30 cellular contexts compared by ENCODE assay signal in genomic region chr5:170625221-170626165, GRCh38.
DNase-seq lines count a peak whose midpoint lies in the region; ATAC-seq, FAIRE-seq and TF ChIP-seq lines count a peak whose summit lies in the region.
"Had no signal": no experiment of that assay in that cellular context is flagged by ENCODE, and none has a peak within 500 bp of the region (broad histone marks: within the 10 kb centered on the region; RNA-seq: fewer than 3 reads in every experiment).

No MANE protein-coding gene starts in this region.

- no peak for FAIRE-seq in urothelium cell line (lab: Jason Lieb, UNC)
- FAIRE-seq: colon, K562 had no signal

- TF ChIP-seq EP300 in sigmoid colon (IDR thresholded peaks at IDR 0.05), result no peak

- no peaks in the 10 kb centered on the region for H3K27me3 ChIP-seq in sigmoid colon
- H3K27me3 ChIP-seq: brain microvascular endothelial cell, transverse colon had no signal

- DNase-seq in NCI-H146 (lab: John Stamatoyannopoulos, UW) (peak; percentile 10), NCI-H146 treated with DMSO at 0.1 percent for 48 hours (lab: John Stamatoyannopoulos, UW; ENCODE audit: unreplicated experiment) (no peak), NCI-H2107 treated with DMSO at 0.1 percent for 48 hours (lab: John Stamatoyannopoulos, UW; ENCODE audit: unreplicated experiment) (peak; percentile 42), chondrocyte (ENCODE audit: low spot score) (peak; percentile 65), sigmoid colon (peak; percentile 34), urothelium cell line (ENCODE audit: low spot score) (no peak), T-helper 17 cell (no peak), cerebellar nuclear complex (lab: John Stamatoyannopoulos, UW) (no peak)
- DNase-seq: 8988T; activated CD4-positive, alpha-beta T cell treated with anti-CD3 and anti-CD28 coated beads for 36 hours; activated CD8-positive, alpha-beta T cell treated with anti-CD3 and anti-CD28 coated beads, Interleukin-2, amount 10 ng/mL, durations not matched to agents 7 days and 5 days; activated naive CD4-positive, alpha-beta T cell treated with anti-CD3 and anti-CD28 coated beads, Interleukin-2, amount 50 U/mL, for 16 hours; amniotic stem cell; brain microvascular endothelial cell; effector CD4-positive, alpha-beta T cell; GDM1; hippocampal formation; lower lobe of right lung; naive thymus-derived CD8-positive, alpha-beta T cell; NCI-H1092 treated with DMSO at 0.1 percent for 48 hours; NCI-H2029; NCI-H510A treated with DMSO at 0.1 percent for 48 hours; OCI-M1; stimulated activated CD4-positive, alpha-beta T cell treated with anti-CD3 and anti-CD28 coated beads, Interleukin-15, amount 100 ng/mL, for 24 hours; stimulated activated CD4-positive, alpha-beta T cell treated with anti-CD3 and anti-CD28 coated beads, Interleukin-4, amount 100 ng/mL, for 4 hours; transverse colon had no signal

- no peak overlapping the region for H3K4me3 ChIP-seq in sigmoid colon
- H3K4me3 ChIP-seq: K562, lower lobe of right lung, transverse colon had no signal

- H3K4me3 Mint-ChIP-seq in chondrocyte (ENCODE audit: unreplicated experiment) (no peak overlapping the region), T-helper 17 cell (no peak overlapping the region)
- H3K4me3 Mint-ChIP-seq: activated CD4-positive, alpha-beta T cell treated with anti-CD3 and anti-CD28 coated beads for 36 hours; activated CD8-positive, alpha-beta T cell treated with anti-CD3 and anti-CD28 coated beads, Interleukin-2, amount 10 ng/mL, durations not matched to agents 7 days and 5 days; naive thymus-derived CD8-positive, alpha-beta T cell had no signal

- no peak for ATAC-seq in T-helper 17 cell
- ATAC-seq: activated CD4-positive, alpha-beta T cell treated with anti-CD3 and anti-CD28 coated beads for 36 hours; activated CD8-positive, alpha-beta T cell treated with anti-CD3 and anti-CD28 coated beads, Interleukin-2, amount 10 ng/mL, durations not matched to agents 7 days and 5 days; K562; lower lobe of right lung; naive thymus-derived CD8-positive, alpha-beta T cell had no signal

- WGBS in sigmoid colon, 2 donors, result 73 to 80% methylated on average over 18 of the region's 18 CpGs

- H3K36me3 Mint-ChIP-seq in chondrocyte (ENCODE audit: low read depth), result no peaks in the 10 kb centered on the region
- no peaks in the 10 kb centered on the region for H3K36me3 Mint-ChIP-seq in T-helper 17 cell (ENCODE audit: low read depth)
- H3K36me3 Mint-ChIP-seq: naive thymus-derived CD8-positive, alpha-beta T cell had no signal

- H3K9me3 ChIP-seq in sigmoid colon (no peaks in the 10 kb centered on the region), T-helper 17 cell (ENCODE audit: control insufficient read depth, low read length, poor library complexity, severe bottlenecking) (no peaks in the 10 kb centered on the region)
- H3K9me3 ChIP-seq: lower lobe of right lung, transverse colon had no signal

- no peaks in the 10 kb centered on the region for H3K4me1 ChIP-seq in sigmoid colon
- H3K4me1 ChIP-seq: lower lobe of right lung, transverse colon had no signal

- H3K36me3 ChIP-seq in sigmoid colon, result no peaks in the 10 kb centered on the region
- H3K36me3 ChIP-seq: brain microvascular endothelial cell, lower lobe of right lung, transverse colon had no signal

- H3K27me3 Mint-ChIP-seq in chondrocyte (ENCODE audit: low read depth), result peaks cover 1% of the 10 kb centered on the region
- peaks cover 46% of the 10 kb centered on the region for H3K27me3 Mint-ChIP-seq in T-helper 17 cell
- H3K27me3 Mint-ChIP-seq: activated CD4-positive, alpha-beta T cell treated with anti-CD3 and anti-CD28 coated beads for 36 hours had no signal

- H3K27ac Mint-ChIP-seq in chondrocyte (ENCODE audit: unreplicated experiment) (no peak overlapping the region), T-helper 17 cell (no peak overlapping the region)
- H3K27ac Mint-ChIP-seq: activated CD4-positive, alpha-beta T cell treated with anti-CD3 and anti-CD28 coated beads for 36 hours; activated CD8-positive, alpha-beta T cell treated with anti-CD3 and anti-CD28 coated beads, Interleukin-2, amount 10 ng/mL, durations not matched to agents 7 days and 5 days; naive thymus-derived CD8-positive, alpha-beta T cell had no signal

- peaks cover 5% of the 10 kb centered on the region for H3K4me1 Mint-ChIP-seq in chondrocyte (ENCODE audit: low read depth)
- H3K4me1 Mint-ChIP-seq in T-helper 17 cell, result peaks cover 4% of the 10 kb centered on the region
- H3K4me1 Mint-ChIP-seq: activated CD4-positive, alpha-beta T cell treated with anti-CD3 and anti-CD28 coated beads for 36 hours had no signal

- intact Hi-C loops in sigmoid colon (cut with DNase I), result no loop called here

- TF ChIP-seq CTCF in chondrocyte (IDR thresholded peaks at IDR 0.05) (peak; percentile 23), sigmoid colon (IDR thresholded peaks at IDR 0.05) (no peak)

- no peaks in the 10 kb centered on the region for H3K9me3 Mint-ChIP-seq in chondrocyte (ENCODE audit: low read depth)
- H3K9me3 Mint-ChIP-seq: naive thymus-derived CD8-positive, alpha-beta T cell had no signal

- no peak for TF ChIP-seq POLR2A in sigmoid colon (IDR thresholded peaks at IDR 0.05)

- no peak overlapping the region for H3K27ac ChIP-seq in sigmoid colon
- H3K27ac ChIP-seq: brain microvascular endothelial cell, C4-2B, epithelial cell of prostate, lower lobe of right lung, transverse colon had no signal

Comparison
In these comparisons a context has a peak if more than half of its experiments do, and no peak if none do; other contexts are left out.
1. DNase-seq: peak in NCI-H146 (single experiment), NCI-H2107 treated with DMSO at 0.1 percent for 48 hours (single experiment), chondrocyte (single experiment) and sigmoid colon (single experiment); none in NCI-H146 treated with DMSO at 0.1 percent for 48 hours (single experiment), urothelium cell line (single experiment), T-helper 17 cell (0 of 3) and cerebellar nuclear complex (0 of 2).